In genomic region chr3:138786788-138787276, GRCh38 we compare ENCODE assay signal across 11 cellular contexts. TPM values are rescaled to one million over a fixed set of nuclear protein-coding genes. Genes with fewer than 3 reads are reported as not detected.
DNase-seq lines count a peak whose midpoint lies in the region; ATAC-seq and TF ChIP-seq lines count a peak whose summit lies in the region.
"Had no signal": no experiment of that assay in that cellular context is flagged by ENCODE, and none has a peak within 500 bp of the region (broad histone marks: within the 10 kb centered on the region; RNA-seq: fewer than 3 reads in every experiment).

No MANE protein-coding gene starts in this region.

- no peaks in the 10 kb centered on the region for H3K9me3 Mint-ChIP-seq in activated T-helper 17 cell treated with anti-CD3 and anti-CD28 coated beads, Interleukin-2, amount 50 U/mL, for 72 hours

- peak; percentile 42 for ATAC-seq in HG02870 (IDR thresholded peaks at IDR 0.05; ENCODE audit: unreplicated experiment)
- ATAC-seq in activated T-helper 17 cell treated with anti-CD3 and anti-CD28 coated beads, Interleukin-2, amount 50 U/mL, for 72 hours (replicated peaks) = no peak
- ATAC-seq in HG03342 (IDR thresholded peaks at IDR 0.05; ENCODE audit: unreplicated experiment) = no peak
- no peak for ATAC-seq in GM21529 (IDR thresholded peaks at IDR 0.05; ENCODE audit: unreplicated experiment)
- ATAC-seq: activated CD4-positive, CD25-positive, alpha-beta regulatory T cell treated with anti-CD3 and anti-CD28 coated beads, Interleukin-2, amount 50 U/mL, for 24 hours had no signal

- no peak overlapping the region for H3K4me3 ChIP-seq in AG04449 (ENCODE audit: low read depth, low read length)

- no peak for TF ChIP-seq CTCF in AG04449 (IDR thresholded peaks at IDR 0.05; ENCODE audit: insufficient read depth, low read length, missing control alignments)

- POLR2A ChIA-PET in AG04449 (lab: Yijun Ruan, JAX) = no interaction called here

- peaks cover 23% of the 10 kb centered on the region for H3K4me1 Mint-ChIP-seq in activated T-helper 17 cell treated with anti-CD3 and anti-CD28 coated beads, Interleukin-2, amount 50 U/mL, for 72 hours
- H3K4me1 Mint-ChIP-seq: nephron progenitor cell had no signal

- no peaks in the 10 kb centered on the region for H3K27me3 Mint-ChIP-seq in activated T-helper 17 cell treated with anti-CD3 and anti-CD28 coated beads, Interleukin-2, amount 50 U/mL, for 72 hours

- peaks cover 22% of the 10 kb centered on the region for H3K36me3 Mint-ChIP-seq in activated T-helper 17 cell treated with anti-CD3 and anti-CD28 coated beads, Interleukin-2, amount 50 U/mL, for 72 hours (ENCODE audit: low read depth)

- CTCF ChIA-PET in AG04449 (lab: Yijun Ruan, JAX) = interaction anchor here (1.1 to 2.7 kb wide), 3 partner anchors 10 to 129 kb away, joined by 4 to 9 read pairs (median 6); no protein-coding TSS in a partner anchor

- peak; percentile 34 for DNase-seq in AG04449 (ENCODE audit: low read depth, low spot score)
- peak; percentile 54 for DNase-seq in hepatic stellate cell (ENCODE audit: low spot score)
- no peak for DNase-seq in NCI-H146 treated with DMSO at 0.1 percent for 48 hours (lab: John Stamatoyannopoulos, UW; ENCODE audit: unreplicated experiment)
- DNase-seq in NCI-H748 (lab: John Stamatoyannopoulos, UW; ENCODE audit: unreplicated experiment) = no peak
- DNase-seq: NCI-H1092, nephron progenitor cell had no signal

- H3K4me3 Mint-ChIP-seq in activated T-helper 17 cell treated with anti-CD3 and anti-CD28 coated beads, Interleukin-2, amount 50 U/mL, for 72 hours = no peak overlapping the region
- H3K4me3 Mint-ChIP-seq: nephron progenitor cell had no signal

- peak overlapping the region; percentile 10 for H3K27ac Mint-ChIP-seq in activated T-helper 17 cell treated with anti-CD3 and anti-CD28 coated beads, Interleukin-2, amount 50 U/mL, for 72 hours
- H3K27ac Mint-ChIP-seq: nephron progenitor cell had no signal

RNA-seq across cellular contexts. Expression of gene PIK3CB, which starts 47.9 kb away (rescaled TPM):
- total RNA-seq in activated T-helper 17 cell treated with anti-CD3 and anti-CD28 coated beads, Interleukin-2, amount 50 U/mL, for 72 hours = 10 to 100 TPM; 17.2 to 20.3 TPM

Comparison
In these comparisons a context has a peak if more than half of its experiments do, and no peak if none do; other contexts are left out.
1. DNase-seq: peak in AG04449 (single experiment) and hepatic stellate cell (single experiment); none in NCI-H146 treated with DMSO at 0.1 percent for 48 hours (single experiment) and NCI-H748 (single experiment).